In genomic region chr17:19237389-19238166, GRCh38 we compare ENCODE assay signal across 8 cellular contexts. TPM values are rescaled to one million over a fixed set of nuclear protein-coding genes. Genes with fewer than 3 reads are reported as not detected.
DNase-seq lines count a peak whose midpoint lies in the region; ATAC-seq and TF ChIP-seq lines count a peak whose summit lies in the region.

No MANE protein-coding gene starts in this region.

- H4K5ac ChIP-seq in IMR-90 (ENCODE audit: low read depth, low read length) = peak overlapping the region; percentile 13

- TF ChIP-seq POLR2A in IMR-90 (IDR thresholded peaks at IDR 0.05; ENCODE audit: low read depth, low read length) = no peak

- H3K27me3 Mint-ChIP-seq in activated T-cell treated with anti-CD3 and anti-CD28 coated beads, Interleukin-2, amount 50 U/mL, for 24 hours = peaks cover 8% of the 10 kb centered on the region

- H2BK20ac ChIP-seq in IMR-90 (ENCODE audit: low read depth, low read length) = no peak overlapping the region

- no peaks in the 10 kb centered on the region for H3K36me3 Mint-ChIP-seq in activated T-cell treated with anti-CD3 and anti-CD28 coated beads, Interleukin-2, amount 50 U/mL, for 24 hours (ENCODE audit: low read depth)

- H2AK9ac ChIP-seq in IMR-90 (replicated peaks; ENCODE audit: low read depth, low read length, poor library complexity) = peak overlapping the region; percentile 100

- H3K18ac ChIP-seq in IMR-90 (ENCODE audit: low read depth, low read length) = peak overlapping the region; percentile 6; the same call in 1 of the 2 replicates
- H3K18ac ChIP-seq in trophoblast cell (ENCODE audit: low read length) = peak overlapping the region; percentile 49

- peak overlapping the region; percentile 7 for H2BK12ac ChIP-seq in trophoblast cell (ENCODE audit: low read length)

- H3K9me3 ChIP-seq in IMR-90 (ENCODE audit: control insufficient read depth, insufficient read depth, low read length) = no peaks in the 10 kb centered on the region
- peaks cover 2% of the 10 kb centered on the region for H3K9me3 ChIP-seq in trophoblast cell (ENCODE audit: insufficient read depth, low read depth, low read length)

- POLR2A ChIA-PET in IMR-90 (lab: Charles Lee; ENCODE audit: unreplicated experiment) = interaction anchor here (0.5 kb wide), 1 partner anchor 775 kb away, joined by 4 read pairs; no protein-coding TSS in a partner anchor

- H4K20me1 ChIP-seq in IMR-90 (ENCODE audit: insufficient read depth, low read length) = peaks cover 29% of the 10 kb centered on the region

- DNase-seq in COLO668 (lab: John Stamatoyannopoulos, UW; ENCODE audit: unreplicated experiment) (peak; percentile 20), IMR-90 (no peak), germinal center (ENCODE audit: low spot score) (peak; percentile 35), trophoblast cell (no peak), NCI-H510A (lab: John Stamatoyannopoulos, UW) (no peak), activated gamma-delta T cell (lab: John Stamatoyannopoulos, UW) (no peak)
- DNase-seq in activated T-cell treated with anti-CD3 and anti-CD28 coated beads, Interleukin-2, amount 50 U/mL, for 24 hours = peak; percentile 77

- no peaks in the 10 kb centered on the region for H3K27me3 ChIP-seq in IMR-90 (ENCODE audit: control insufficient read depth, insufficient read depth, low read length)
- H3K27me3 ChIP-seq in trophoblast cell (ENCODE audit: insufficient read depth, low read length) = no peaks in the 10 kb centered on the region

- H3K14ac ChIP-seq in IMR-90 (replicated peaks; ENCODE audit: low read depth, low read length) (peak overlapping the region; percentile 87), trophoblast cell (ENCODE audit: low read length) (peak overlapping the region; percentile 78)

- H2AK5ac ChIP-seq in IMR-90 (ENCODE audit: low read depth, low read length) (peak overlapping the region; percentile 84; the same call in 1 of the 2 replicates), trophoblast cell (ENCODE audit: low read length) (peak overlapping the region; percentile 93)

- peak overlapping the region; percentile 70 for H4K91ac ChIP-seq in IMR-90 (ENCODE audit: insufficient read depth, low read depth, low read length)
- H4K91ac ChIP-seq in trophoblast cell (ENCODE audit: low read depth, low read length) = peak overlapping the region; percentile 91

- peaks cover 10% of the 10 kb centered on the region for H3K9me1 ChIP-seq in IMR-90 (ENCODE audit: insufficient read depth, low read length)

- peak overlapping the region; percentile 86 for H3K9ac ChIP-seq in IMR-90 (ENCODE audit: low read depth, low read length)
- H3K9ac ChIP-seq in trophoblast cell (ENCODE audit: low read length) = peak overlapping the region; percentile 92

- H4K12ac ChIP-seq in trophoblast cell (ENCODE audit: low read depth, low read length) = peak overlapping the region; percentile 90

- H3K36me3 ChIP-seq in IMR-90 (ENCODE audit: control insufficient read depth, insufficient read depth, low read length) (peaks cover 3% of the 10 kb centered on the region), trophoblast cell (ENCODE audit: control insufficient read depth in 1 of 2, insufficient read depth in 2 of 2, low read length in 2 of 2) (peaks cover 0 to 3% of the 10 kb centered on the region in 2 experiments)

- H4K8ac ChIP-seq in IMR-90 (ENCODE audit: low read depth in 2 of 2, low read length in 2 of 2) (peak overlapping the region; percentile 62 to 78; a peak in 3 of 4 replicates), trophoblast cell (ENCODE audit: low read depth, low read length) (peak overlapping the region; percentile 69)

- peak overlapping the region; percentile 39; the same call in 1 of the 2 replicates for H2BK120ac ChIP-seq in IMR-90 (ENCODE audit: low read depth, low read length)
- H2BK120ac ChIP-seq in trophoblast cell (ENCODE audit: insufficient read depth, low read length, poor library complexity) = peak overlapping the region; percentile 61

- CTCF ChIA-PET in IMR-90 (lab: Yijun Ruan, JAX) = interaction anchor here (0.9 kb wide), 1 partner anchor 125 kb away, joined by 3 read pairs; the partner anchor contains the start of gene B9D1

- dilution Hi-C loops in IMR-90 (cut with HindIII; ENCODE audit: low sequenced_read_pairs, unreplicated experiment) = no loop called here

- ATAC-seq in GM21423 (IDR thresholded peaks at IDR 0.05; ENCODE audit: unreplicated experiment) (peak; percentile 58), IMR-90 (ENCODE audit: low read depth) (peak; percentile 53)

- H2BK5ac ChIP-seq in IMR-90 (ENCODE audit: low read depth, low read length, poor library complexity, severe bottlenecking) (peak overlapping the region; percentile 69), trophoblast cell (ENCODE audit: low read depth, low read length, poor library complexity) (peak overlapping the region; percentile 53)

- intact Hi-C loops in IMR-90 (cut with micrococcal nuclease) = no loop called here

- 2% methylated on average over 11 of the region's 60 CpGs; no CpG with 5 or more reads in 1 of the 2 experiments for WGBS in IMR-90 (ENCODE audit: extremely low coverage in 2 of 2, insufficient read length in 1 of 2), 2 experiments
- no CpG with 5 or more reads among the region's 60 CpGs for WGBS in trophoblast cell (ENCODE audit: extremely low coverage, insufficient coverage, insufficient read length)

- H3K23ac ChIP-seq in IMR-90 (ENCODE audit: low read depth, low read length) (peak overlapping the region; percentile 92), trophoblast cell (ENCODE audit: low read length) (no peak overlapping the region)

- H3K9me3 Mint-ChIP-seq in activated T-cell treated with anti-CD3 and anti-CD28 coated beads, Interleukin-2, amount 50 U/mL, for 24 hours = no peaks in the 10 kb centered on the region

- peak overlapping the region; percentile 95 for H2AFZ ChIP-seq in IMR-90 (replicated peaks; ENCODE audit: low read length, poor library complexity)
- H2AFZ ChIP-seq in trophoblast cell (ENCODE audit: insufficient read depth, low read length, poor library complexity) = peak overlapping the region; percentile 85

- H3K4me2 ChIP-seq in IMR-90 (ENCODE audit: low read depth, low read length) = peak overlapping the region; percentile 100
- peak overlapping the region; percentile 85 for H3K4me2 ChIP-seq in trophoblast cell (ENCODE audit: low read length)

- peak overlapping the region; percentile 83 for H3K4me3 Mint-ChIP-seq in activated T-cell treated with anti-CD3 and anti-CD28 coated beads, Interleukin-2, amount 50 U/mL, for 24 hours

- H3K56ac ChIP-seq in IMR-90 (ENCODE audit: extremely low read depth, insufficient read depth, low read length) = peak overlapping the region; percentile 54; the same call in 1 of the 2 replicates

- H3K79me1 ChIP-seq in IMR-90 (ENCODE audit: low read depth in 1 of 2, low read length in 2 of 2) (peaks cover 17 to 51% of the 10 kb centered on the region in 2 experiments), trophoblast cell (ENCODE audit: low read length) (peaks cover 12% of the 10 kb centered on the region)

- H3K27ac Mint-ChIP-seq in activated T-cell treated with anti-CD3 and anti-CD28 coated beads, Interleukin-2, amount 50 U/mL, for 24 hours = peak overlapping the region; percentile 66

- H3K4me3 ChIP-seq in IMR-90 (ENCODE audit: insufficient read depth, low read depth, low read length) (peak overlapping the region; percentile 98), trophoblast cell (ENCODE audit: low read depth, low read length) (peak overlapping the region; percentile 85)

- no peak for TF ChIP-seq RAD21 in IMR-90 (IDR thresholded peaks at IDR 0.05; ENCODE audit: low read length)

- H3K79me2 ChIP-seq in trophoblast cell (ENCODE audit: control insufficient read depth, insufficient read depth, low read length, poor library complexity) = peaks cover 12% of the 10 kb centered on the region

- H3K4ac ChIP-seq in IMR-90 (ENCODE audit: low read depth, low read length) (peak overlapping the region; percentile 90), trophoblast cell (ENCODE audit: low read depth, low read length) (peak overlapping the region; percentile 93)

- H2BK15ac ChIP-seq in IMR-90 (ENCODE audit: low read depth, low read length) = no peak overlapping the region

- H3K4me1 ChIP-seq in IMR-90 (ENCODE audit: control insufficient read depth, insufficient read depth, low read length) = no peaks in the 10 kb centered on the region
- peaks cover 3 to 7% of the 10 kb centered on the region in 2 experiments for H3K4me1 ChIP-seq in trophoblast cell (ENCODE audit: control insufficient read depth in 1 of 2, insufficient read depth in 2 of 2, low read length in 2 of 2)

- BruUV-seq in IMR-90 (replicated peaks; lab: Mats Ljungman, UMichigan) = no TSS peak

- peaks cover 5% of the 10 kb centered on the region for H3K4me1 Mint-ChIP-seq in activated T-cell treated with anti-CD3 and anti-CD28 coated beads, Interleukin-2, amount 50 U/mL, for 24 hours (ENCODE audit: low read depth)

- H3K27ac ChIP-seq in IMR-90 (ENCODE audit: insufficient read depth, low read length) = peak overlapping the region; percentile 74
- peak overlapping the region; percentile 20 for H3K27ac ChIP-seq in trophoblast cell (ENCODE audit: low read depth, low read length)

- peak; percentile 14; the same call in 1 of the 2 replicates for TF ChIP-seq CTCF in IMR-90 (conservative IDR thresholded peaks at IDR 0.05; ENCODE audit: low read depth, low read length)

- in situ Hi-C loops in IMR-90 (cut with MboI; ENCODE audit: low sequenced_read_pairs) = no loop called here

TF ChIP-seq in IMR-90, 13 proteins besides CTCF, POLR2A, EP300 and RAD21:
- TF ChIP-seq MAFK (IDR thresholded peaks at IDR 0.05; ENCODE audit: low read depth, low read length) (no peak), SMC3 (IDR thresholded peaks at IDR 0.05; ENCODE audit: low read depth, low read length) (no peak), MAZ (IDR thresholded peaks at IDR 0.05; ENCODE audit: borderline replicate concordance, low read depth, low read length) (peak; percentile 16; the same call in 1 of the 2 replicates)

RNA-seq across cellular contexts. Expression of gene EPN2, which starts 0.4 kb away (rescaled TPM):
- total RNA-seq in IMR-90 (2012; rRNA removed) = 14.9 and 19.4 TPM in 2 replicates
- 25.3 and 28.0 TPM in 2 replicates for polyA plus RNA-seq in IMR-90 (2012; rRNA removed)
- polyA plus RNA-seq in IMR-90 (2012; cell fraction: cytosol; rRNA removed) = 23.7 and 47.8 TPM in 2 replicates
- polyA plus RNA-seq in IMR-90 (2012; cell fraction: nucleus; rRNA removed; ENCODE audit: low replicate concordance) = 84.7 and 99.7 TPM in 2 replicates
- polyA plus RNA-seq in trophoblast cell (2013) = 59.0 and 60.9 TPM in 2 replicates

Comparison
In these comparisons a context has a peak if more than half of its experiments do, and no peak if none do; other contexts are left out.
1. DNase-seq: peak in COLO668 (single experiment), activated T-cell treated with anti-CD3 and anti-CD28 coated beads, Interleukin-2, amount 50 U/mL, for 24 hours (single experiment) and germinal center (single experiment); none in IMR-90 (single experiment), trophoblast cell (0 of 2), NCI-H510A (single experiment) and activated gamma-delta T cell (single experiment).